ENCODE assay signal across 12 cellular contexts in the genomic region with DNA sequence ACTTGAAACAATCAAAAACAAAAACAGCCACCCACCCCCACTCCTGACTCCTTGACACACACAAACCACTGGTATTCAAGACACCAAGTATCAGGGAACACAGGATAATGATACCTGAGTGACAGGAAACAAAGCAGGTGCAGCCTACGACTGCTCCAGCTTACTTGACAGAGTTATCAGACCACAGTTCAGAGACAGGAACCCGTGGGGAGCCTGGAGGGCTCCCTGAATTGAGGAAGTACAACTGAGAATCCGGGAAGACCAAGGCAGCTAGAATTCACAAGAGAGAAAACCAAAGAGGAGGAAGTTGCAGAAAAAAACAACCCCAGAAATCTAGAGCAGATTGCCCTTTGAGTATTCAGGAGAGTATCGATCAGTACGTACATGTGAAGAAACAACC. TPM values are rescaled to one million over a fixed set of nuclear protein-coding genes. Genes with fewer than 3 reads are reported as not detected.
DNase-seq lines count a peak whose midpoint lies in the region; ATAC-seq and TF ChIP-seq lines count a peak whose summit lies in the region.
"Had no signal": no experiment of that assay in that cellular context is flagged by ENCODE, and none has a peak within 500 bp of the region (broad histone marks: within the 10 kb centered on the region; RNA-seq: fewer than 3 reads in every experiment).

No MANE protein-coding gene starts in this region.

- no peaks in the 10 kb centered on the region for H3K36me3 ChIP-seq in gastrocnemius medialis
- H3K36me3 ChIP-seq in esophagus muscularis mucosa: no peaks in the 10 kb centered on the region

- CTCF ChIA-PET in GM10248 (lab: Yijun Ruan, JAX): interaction anchor here (0.9 to 1.2 kb wide), 4 partner anchors 10 to 393 kb away, joined by 3 to 4 read pairs (median 3); no protein-coding TSS in a partner anchor

- POLR2A ChIA-PET in GM10248 (lab: Yijun Ruan, JAX): no interaction called here

- ATAC-seq in GM18858 (IDR thresholded peaks at IDR 0.05; ENCODE audit: unreplicated experiment) (peak; percentile 82), GM21723 (IDR thresholded peaks at IDR 0.05; ENCODE audit: unreplicated experiment) (peak; percentile 79), HG03520 (IDR thresholded peaks at IDR 0.05; ENCODE audit: unreplicated experiment) (peak; percentile 55), gastrocnemius medialis (no peak)
- ATAC-seq: stimulated activated naive CD8-positive, alpha-beta T cell treated with anti-CD3 and anti-CD28 coated beads, Interleukin-15, Interleukin-2, amounts not matched to agents 100 U/mL and 50 U/mL, for 24 hours had no signal

- H3K27me3 ChIP-seq in gastrocnemius medialis (no peaks in the 10 kb centered on the region), esophagus muscularis mucosa (no peaks in the 10 kb centered on the region)

- in situ Hi-C loops in gastrocnemius medialis (cut with MboI; ENCODE audit: low sequenced_read_pairs in 4 of 4): no loop called here

- H3K4me3 ChIP-seq in gastrocnemius medialis (no peak overlapping the region), esophagus muscularis mucosa (no peak overlapping the region)
- H3K4me3 ChIP-seq: smooth muscle cell had no signal

- H3K4me1 ChIP-seq in gastrocnemius medialis: no peaks in the 10 kb centered on the region
- H3K4me1 ChIP-seq in esophagus muscularis mucosa: no peaks in the 10 kb centered on the region

- WGBS in esophagus muscularis mucosa: 73% methylated on average over 5 of the region's 5 CpGs

- TF ChIP-seq CTCF in gastrocnemius medialis (IDR thresholded peaks at IDR 0.05 in 4 of 5, conservative IDR thresholded peaks at IDR 0.05 in 1 of 5) (no peak), esophagus muscularis mucosa (IDR thresholded peaks at IDR 0.05) (no peak), GM10248 (IDR thresholded peaks at IDR 0.05; ENCODE audit: control extremely low read depth, extremely low read depth, low read depth, missing control alignments) (no peak)

- DNase-seq in germinal center (ENCODE audit: low spot score): peak; percentile 5
- DNase-seq in gastrocnemius medialis: no peak
- DNase-seq in SW 1271 (lab: John Stamatoyannopoulos, UW): no peak
- no peak for DNase-seq in esophagus muscularis mucosa (ENCODE audit: extremely low spot score)
- no peak for DNase-seq in GM10248 (ENCODE audit: extremely low spot score)
- DNase-seq: IMR-90; NCI-H526 treated with DMSO at 0.1 percent for 48 hours; stimulated activated naive CD8-positive, alpha-beta T cell treated with anti-CD3 and anti-CD28 coated beads, Interleukin-15, Interleukin-2, amounts not matched to agents 100 U/mL and 50 U/mL, for 24 hours had no signal

- no peaks in the 10 kb centered on the region for H3K9me3 ChIP-seq in gastrocnemius medialis
- no peaks in the 10 kb centered on the region for H3K9me3 ChIP-seq in esophagus muscularis mucosa

- TF ChIP-seq EP300 in esophagus muscularis mucosa (IDR thresholded peaks at IDR 0.05): no peak

- intact Hi-C loops in gastrocnemius medialis (cut with DNase I; ENCODE audit: low total_unique reads) (no loop called here), esophagus muscularis mucosa (cut with DNase I) (no loop called here)

- H3K27ac ChIP-seq in gastrocnemius medialis (no peak overlapping the region), esophagus muscularis mucosa (replicated peaks in 1 of 4) (no peak overlapping the region)

- TF ChIP-seq POLR2A in gastrocnemius medialis (IDR thresholded peaks at IDR 0.05): no peak
- TF ChIP-seq POLR2A in esophagus muscularis mucosa (IDR thresholded peaks at IDR 0.05; ENCODE audit: low read depth): no peak

RNA-seq across cellular contexts. Expression of gene COMMD8, which starts 20.5 kb away (rescaled TPM):
- total RNA-seq in gastrocnemius medialis (1 to 10 TPM; 4.8 to 8.5 (median 6.4) TPM), esophagus muscularis mucosa (10 to 100 TPM; 10.3 to 19.9 (median 14.1) TPM)

RNA-seq across cellular contexts. Expression of gene ATP10D, which starts 42.1 kb away (rescaled TPM):
- total RNA-seq in gastrocnemius medialis (1 to 10 TPM; 1.5 to 3.2 (median 2.8) TPM), esophagus muscularis mucosa (10 to 100 TPM; 16.8 to 24.4 (median 19.8) TPM)

Comparison
In these comparisons a context has a peak if more than half of its experiments do, and no peak if none do; other contexts are left out.
1. ATAC-seq: peak in GM18858 (single experiment), GM21723 (single experiment) and HG03520 (single experiment); none in gastrocnemius medialis (0 of 2).
2. RNA of gene ATP10D, which starts 42.1 kb away (total RNA-seq): 16.8 to 24.4 TPM in esophagus muscularis mucosa; 1.5 to 3.2 TPM in gastrocnemius medialis; every median in the first group is over 4 times any median in the second.